ENCODE assay signal across 17 cellular contexts in the genomic region with DNA sequence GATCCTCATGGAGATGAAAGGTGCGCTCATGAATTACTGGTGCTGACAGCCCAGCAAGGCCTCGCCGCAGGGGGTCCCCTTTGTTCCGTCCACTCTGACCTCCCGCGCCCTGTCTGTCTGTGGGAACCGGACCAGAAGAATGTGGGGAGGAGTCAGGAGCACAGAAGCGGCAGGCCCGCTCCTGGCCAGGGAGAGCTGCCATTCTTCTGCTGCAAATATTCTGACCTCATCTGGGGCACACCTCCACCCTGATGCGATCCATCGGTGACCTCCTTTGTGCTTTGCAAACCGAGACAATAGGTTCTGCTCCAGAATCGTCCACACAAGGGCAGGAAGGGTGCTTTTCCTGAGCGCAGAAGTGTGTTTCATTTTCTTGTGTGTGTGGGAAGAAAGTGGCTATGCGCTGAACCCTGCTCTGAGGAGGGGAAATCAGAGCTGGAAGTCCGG.
DNase-seq lines count a peak whose midpoint lies in the region; ATAC-seq and TF ChIP-seq lines count a peak whose summit lies in the region.
"Had no signal": no experiment of that assay in that cellular context is flagged by ENCODE, and none has a peak within 500 bp of the region (broad histone marks: within the 10 kb centered on the region; RNA-seq: fewer than 3 reads in every experiment).

No MANE protein-coding gene starts in this region.

- WGBS in mammary epithelial cell (ENCODE audit: low coverage, missing lambda C conversion rate): 0% methylated on average over 12 of the region's 16 CpGs
- WGBS in prostate gland: 6% methylated on average over 15 of the region's 16 CpGs

- ATAC-seq in left lobe of liver: peak; percentile 78
- ATAC-seq in GM21390 (IDR thresholded peaks at IDR 0.05; ENCODE audit: unreplicated experiment): no peak
- ATAC-seq: foreskin keratinocyte had no signal

- no peak overlapping the region for H3K27ac ChIP-seq in mammary epithelial cell (ENCODE audit: insufficient read depth, low read depth, low read length)
- no peak overlapping the region for H3K27ac ChIP-seq in dorsolateral prefrontal cortex
- H3K27ac ChIP-seq in subcutaneous abdominal adipose tissue (ENCODE audit: low read depth, low read length): peak overlapping the region; percentile 35
- H3K27ac ChIP-seq in prostate gland: no peak overlapping the region
- H3K27ac ChIP-seq: foreskin keratinocyte, tibial artery had no signal

- dilution Hi-C loops in mammary epithelial cell (cut with HindIII; ENCODE audit: low sequenced_read_pairs): no loop called here

- H3K9me3 ChIP-seq in mammary epithelial cell (replicated peaks; ENCODE audit: insufficient read depth, low read length) (peaks cover 17% of the 10 kb centered on the region), subcutaneous abdominal adipose tissue (ENCODE audit: control insufficient read depth in 5 of 5, low read length in 5 of 5) (no peaks in the 10 kb centered on the region), prostate gland (no peaks in the 10 kb centered on the region)
- H3K9me3 ChIP-seq: tibial artery had no signal

- H3K4me3 ChIP-seq in mammary epithelial cell (replicated peaks in 1 of 3; ENCODE audit: insufficient read depth in 1 of 3, low read depth in 2 of 3, low read length in 3 of 3): no peak overlapping the region
- peak overlapping the region in 34 of 59 donors; percentile 3 to 53 (median 26) for H3K4me3 ChIP-seq in dorsolateral prefrontal cortex
- peak overlapping the region; percentile 39 to 61 (median 59) for H3K4me3 ChIP-seq in subcutaneous abdominal adipose tissue (ENCODE audit: low read depth in 1 of 5, low read length in 5 of 5)
- no peak overlapping the region for H3K4me3 ChIP-seq in prostate gland
- H3K4me3 ChIP-seq: tibial artery had no signal

- in situ Hi-C loops in mammary epithelial cell (cut with MboI; ENCODE audit: low sequenced_read_pairs in 2 of 2): no loop called here

- H2AFZ ChIP-seq in mammary epithelial cell (ENCODE audit: low read depth, low read length): no peak overlapping the region

- H4K20me1 ChIP-seq in mammary epithelial cell (ENCODE audit: insufficient read depth, low read length): no peaks in the 10 kb centered on the region

- no TSS peak for BruUV-seq in MCF 10A (replicated peaks; lab: Mats Ljungman, UMichigan)
- BruUV-seq in mammary epithelial cell (replicated peaks; lab: Mats Ljungman, UMichigan): no TSS peak

- H3K79me2 ChIP-seq in mammary epithelial cell (ENCODE audit: insufficient read depth, low read length): no peaks in the 10 kb centered on the region

- POLR2A ChIA-PET in MCF 10A (lab: Yijun Ruan, JAX): no interaction called here

- no peaks in the 10 kb centered on the region for H3K36me3 ChIP-seq in mammary epithelial cell (ENCODE audit: insufficient read depth, low read length)
- H3K36me3 ChIP-seq in subcutaneous abdominal adipose tissue (ENCODE audit: control insufficient read depth in 5 of 5, insufficient read depth in 5 of 5, low read length in 5 of 5): no peaks in the 10 kb centered on the region
- H3K36me3 ChIP-seq in prostate gland: no peaks in the 10 kb centered on the region
- H3K36me3 ChIP-seq: tibial artery had no signal

- no peaks in the 10 kb centered on the region for H3K27me3 Mint-ChIP-seq in MCF 10A (ENCODE audit: insufficient read depth, unreplicated experiment)

- H3K4me2 ChIP-seq in mammary epithelial cell (ENCODE audit: insufficient read depth, low read depth, low read length): no peak overlapping the region

- no peaks in the 10 kb centered on the region for H3K36me3 Mint-ChIP-seq in MCF 10A (ENCODE audit: insufficient read depth, unreplicated experiment)

- no peaks in the 10 kb centered on the region for H3K4me1 Mint-ChIP-seq in MCF 10A (ENCODE audit: insufficient read depth, unreplicated experiment)
- H3K4me1 Mint-ChIP-seq: activated B cell treated with CpG ODN at 0.5 μM for 24 hours had no signal

- CTCF ChIA-PET in MCF 10A (lab: Yijun Ruan, JAX) (interaction anchor here (0.6 kb wide), 2 partner anchors 66 to 386 kb away, joined by 3 read pairs; no protein-coding TSS in a partner anchor), mammary epithelial cell (lab: Charles Lee; ENCODE audit: low non-redundant PET) (no interaction called here)

- H3K27ac Mint-ChIP-seq in MCF 10A (ENCODE audit: low read depth, unreplicated experiment): no peak overlapping the region
- H3K27ac Mint-ChIP-seq: activated B cell treated with CpG ODN at 0.5 μM for 24 hours; CD8-positive, alpha-beta memory T cell; HFFc6 had no signal

- H3K9me3 Mint-ChIP-seq in MCF 10A (ENCODE audit: unreplicated experiment): peaks cover 7% of the 10 kb centered on the region
- H3K9me3 Mint-ChIP-seq: activated B cell treated with CpG ODN at 0.5 μM for 24 hours; CD8-positive, alpha-beta memory T cell had no signal

- H3K4me3 Mint-ChIP-seq in MCF 10A (ENCODE audit: unreplicated experiment): peak overlapping the region; percentile 21
- H3K4me3 Mint-ChIP-seq: activated B cell treated with CpG ODN at 0.5 μM for 24 hours; CD8-positive, alpha-beta memory T cell; HFFc6 had no signal

- no peak for TF ChIP-seq POLR2A in prostate gland (IDR thresholded peaks at IDR 0.05)

- intact Hi-C loops in MCF 10A (cut with micrococcal nuclease): no loop called here
- intact Hi-C loops in mammary epithelial cell (cut with micrococcal nuclease): no loop called here
- intact Hi-C loops in dorsolateral prefrontal cortex (cut with DNase I): no loop called here
- intact Hi-C loops in prostate gland (cut with DNase I): no loop called here

- DNase-seq in MCF 10A (ENCODE audit: unreplicated experiment) (no peak), mammary epithelial cell (no peak), dorsolateral prefrontal cortex (no peak), left lobe of liver (ENCODE audit: low spot score) (no peak), prostate gland (ENCODE audit: low spot score) (no peak), DMS79 (lab: John Stamatoyannopoulos, UW) (no peak)
- DNase-seq: activated B cell treated with CpG ODN at 0.5 μM for 24 hours; activated naive CD4-positive, alpha-beta T cell; CD8-positive, alpha-beta memory T cell; effector CD8-positive, alpha-beta T cell; foreskin keratinocyte; HFFc6; NCI-H1930; stimulated activated CD8-positive, alpha-beta memory T cell treated with anti-CD3 and anti-CD28 coated beads, Interleukin-4, amount 100 ng/mL, for 48 hours; tibial artery had no signal

- H3K9ac ChIP-seq in mammary epithelial cell (ENCODE audit: insufficient read depth, low read length) (no peak overlapping the region), subcutaneous abdominal adipose tissue (ENCODE audit: low read length in 5 of 5) (no peak overlapping the region)

- H3K4me1 ChIP-seq in mammary epithelial cell (ENCODE audit: insufficient read depth, low read length) (no peaks in the 10 kb centered on the region), subcutaneous abdominal adipose tissue (ENCODE audit: control insufficient read depth in 5 of 5, insufficient read depth in 5 of 5, low read length in 5 of 5) (peaks cover 1 to 23% (median 21%) of the 10 kb centered on the region in 5 donors), prostate gland (replicated peaks) (no peaks in the 10 kb centered on the region)
- H3K4me1 ChIP-seq: foreskin keratinocyte, tibial artery had no signal

- H3K27me3 ChIP-seq in mammary epithelial cell (ENCODE audit: insufficient read depth, low read length): peaks cover 3% of the 10 kb centered on the region
- peaks cover 0 to 77% (median 46%) of the 10 kb centered on the region in 45 donors for H3K27me3 ChIP-seq in dorsolateral prefrontal cortex
- H3K27me3 ChIP-seq in subcutaneous abdominal adipose tissue (ENCODE audit: control insufficient read depth in 5 of 5, insufficient read depth in 4 of 5, low read length in 5 of 5): peaks cover 0 to 29% (median 2%) of the 10 kb centered on the region in 5 donors
- H3K27me3 ChIP-seq in prostate gland (replicated peaks; ENCODE audit: insufficient read depth): peaks cover 30% of the 10 kb centered on the region

- TF ChIP-seq CTCF in MCF 10A (IDR thresholded peaks at IDR 0.05; ENCODE audit: unreplicated experiment) (no peak), mammary epithelial cell (conservative IDR thresholded peaks at IDR 0.05 in 1 of 2, IDR thresholded peaks at IDR 0.05 in 1 of 2; ENCODE audit: extremely low read depth in 1 of 2, insufficient read depth in 1 of 2, low read depth in 1 of 2, low read length in 2 of 2) (no peak), dorsolateral prefrontal cortex (IDR thresholded peaks at IDR 0.05 in 54 of 56, conservative IDR thresholded peaks at IDR 0.05 in 2 of 56; ENCODE audit: low read depth in 1 of 56, partially characterized antibody in 56 of 56) (no peak), prostate gland (IDR thresholded peaks at IDR 0.05) (no peak)

Comparison
In these comparisons a context has a peak if more than half of its experiments do, and no peak if none do; other contexts are left out.
1. H3K4me3 ChIP-seq: peak in dorsolateral prefrontal cortex (34 of 59) and subcutaneous abdominal adipose tissue (5 of 5); none in mammary epithelial cell (0 of 3) and prostate gland (0 of 2).